Comparison of ENCODE assay signal across 21 cellular contexts in the genomic region with DNA sequence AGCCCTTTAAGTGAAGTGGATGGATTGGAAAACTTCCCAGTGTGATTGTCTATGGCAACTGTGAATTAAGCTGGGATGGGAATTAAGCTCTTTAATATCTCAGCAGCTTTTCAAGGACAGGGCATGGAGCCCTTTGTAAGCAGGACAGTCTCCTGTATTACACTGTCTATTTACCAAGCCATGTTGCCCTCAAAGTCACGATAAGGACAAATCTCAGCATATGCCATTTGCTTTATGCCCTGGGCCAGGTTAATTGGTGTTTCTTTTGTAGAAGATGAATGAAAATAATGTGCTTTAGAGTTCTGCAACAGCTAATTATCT. TPM values are rescaled to one million over a fixed set of nuclear protein-coding genes. Genes with fewer than 3 reads are reported as not detected.
DNase-seq lines count a peak whose midpoint lies in the region; ATAC-seq and TF ChIP-seq lines count a peak whose summit lies in the region.
"Had no signal": no experiment of that assay in that cellular context is flagged by ENCODE, and none has a peak within 500 bp of the region (broad histone marks: within the 10 kb centered on the region; RNA-seq: fewer than 3 reads in every experiment).

No MANE protein-coding gene starts in this region.

- intact Hi-C loops in Right ventricle myocardium inferior (cut with DNase I), result no loop called here
- intact Hi-C loops in activated T-helper 1 cell treated with anti-CD3 and anti-CD28 coated beads, Interleukin-12 subunit alpha, Interleukin-12 subunit beta, Interleukin-2, Interleukin-4 antibody, amounts not matched to agents 30 ng/mL and 10 ng/mL and 1 ng/mL, durations not matched to agents 14 hours and 24 hours and 36 hours (cut with micrococcal nuclease), result no loop called here

- no peaks in the 10 kb centered on the region for H3K27me3 Mint-ChIP-seq in activated T-helper 1 cell treated with anti-CD3 and anti-CD28 coated beads, Interleukin-12 subunit alpha, Interleukin-12 subunit beta, Interleukin-2, Interleukin-4 antibody, amounts not matched to agents 30 ng/mL and 10 ng/mL and 1 ng/mL, durations not matched to agents 14 hours and 24 hours and 36 hours (ENCODE audit: insufficient read depth)
- H3K27me3 Mint-ChIP-seq in chondrocyte (ENCODE audit: low read depth), result no peaks in the 10 kb centered on the region
- H3K27me3 Mint-ChIP-seq: CD4-positive, alpha-beta T cell had no signal

- no peak overlapping the region for H3K27ac ChIP-seq in right atrium auricular region
- H3K27ac ChIP-seq: neural progenitor cell, spleen, vagina had no signal

- H3K27me3 ChIP-seq in right atrium auricular region, result no peaks in the 10 kb centered on the region
- H3K27me3 ChIP-seq: neural progenitor cell, spleen, vagina had no signal

- H3K9me3 Mint-ChIP-seq in activated T-helper 1 cell treated with anti-CD3 and anti-CD28 coated beads, Interleukin-12 subunit alpha, Interleukin-12 subunit beta, Interleukin-2, Interleukin-4 antibody, amounts not matched to agents 30 ng/mL and 10 ng/mL and 1 ng/mL, durations not matched to agents 14 hours and 24 hours and 36 hours, result no peaks in the 10 kb centered on the region
- no peaks in the 10 kb centered on the region for H3K9me3 Mint-ChIP-seq in chondrocyte (ENCODE audit: low read depth)
- H3K9me3 Mint-ChIP-seq: CD4-positive, alpha-beta T cell; neural progenitor cell; T-helper 1 cell treated with Interleukin-12 subunit alpha and Interleukin-12 subunit beta and Interleukin-4 antibody, amounts not matched to agents 30 μg/mL and 1 μg/mL, for 36 hours had no signal

- no peaks in the 10 kb centered on the region for H3K4me1 ChIP-seq in right atrium auricular region
- H3K4me1 ChIP-seq: neural progenitor cell, vagina had no signal

- H3K9me3 ChIP-seq in right atrium auricular region, result no peaks in the 10 kb centered on the region
- H3K9me3 ChIP-seq: spleen, vagina had no signal

- DNase-seq in Right ventricle myocardium inferior (ENCODE audit: missing footprints), result no peak
- no peak for DNase-seq in right atrium auricular region (ENCODE audit: low spot score)
- peak; percentile 77 for DNase-seq in NCI-H1436 treated with DMSO at 0.1 percent for 48 hours (lab: John Stamatoyannopoulos, UW)
- peak; percentile 96 for DNase-seq in NCI-H69 (lab: John Stamatoyannopoulos, UW)
- no peak for DNase-seq in activated T-helper 1 cell treated with anti-CD3 and anti-CD28 coated beads, Interleukin-12 subunit alpha, Interleukin-12 subunit beta, Interleukin-2, Interleukin-4 antibody, amounts not matched to agents 30 ng/mL and 10 ng/mL and 1 ng/mL, durations not matched to agents 14 hours and 24 hours and 36 hours (ENCODE audit: low spot score)
- no peak for DNase-seq in chondrocyte (ENCODE audit: low spot score)
- DNase-seq: activated CD4-positive, alpha-beta T cell treated with anti-CD3 and anti-CD28 coated beads, Interleukin-2, amount 50 U/mL, for 48 hours; activated T-cell treated with anti-CD3 and anti-CD28 coated beads for 4 hours; CD4-positive, alpha-beta T cell; cerebellar nuclear complex; effector memory CD4-positive, alpha-beta T cell; glutamatergic neuron; NCI-H226; SHP77 treated with DMSO at 0.1 percent for 48 hours; spleen had no signal

- H3K27ac Mint-ChIP-seq in activated T-helper 1 cell treated with anti-CD3 and anti-CD28 coated beads, Interleukin-12 subunit alpha, Interleukin-12 subunit beta, Interleukin-2, Interleukin-4 antibody, amounts not matched to agents 30 ng/mL and 10 ng/mL and 1 ng/mL, durations not matched to agents 14 hours and 24 hours and 36 hours, result no peak overlapping the region
- H3K27ac Mint-ChIP-seq in chondrocyte (ENCODE audit: unreplicated experiment), result no peak overlapping the region
- H3K27ac Mint-ChIP-seq: neural progenitor cell; T-helper 1 cell treated with Interleukin-12 subunit alpha and Interleukin-12 subunit beta and Interleukin-4 antibody, amounts not matched to agents 30 μg/mL and 1 μg/mL, for 36 hours had no signal

- peaks cover 37% of the 10 kb centered on the region for H3K36me3 ChIP-seq in right atrium auricular region
- H3K36me3 ChIP-seq: neural progenitor cell had no signal

- peaks cover 53% of the 10 kb centered on the region for H3K36me3 Mint-ChIP-seq in activated T-helper 1 cell treated with anti-CD3 and anti-CD28 coated beads, Interleukin-12 subunit alpha, Interleukin-12 subunit beta, Interleukin-2, Interleukin-4 antibody, amounts not matched to agents 30 ng/mL and 10 ng/mL and 1 ng/mL, durations not matched to agents 14 hours and 24 hours and 36 hours (ENCODE audit: low read depth)
- H3K36me3 Mint-ChIP-seq in chondrocyte (ENCODE audit: low read depth), result peaks cover 24% of the 10 kb centered on the region

- TF ChIP-seq CTCF in right atrium auricular region (IDR thresholded peaks at IDR 0.05), result no peak
- no peak for TF ChIP-seq CTCF in chondrocyte (IDR thresholded peaks at IDR 0.05)

- no peak overlapping the region for H3K4me3 ChIP-seq in right atrium auricular region
- H3K4me3 ChIP-seq: neural progenitor cell, spleen, vagina had no signal

- ATAC-seq in Right ventricle myocardium inferior (peak; percentile 31), GM18520 (IDR thresholded peaks at IDR 0.05; ENCODE audit: unreplicated experiment) (no peak), GM21447 (IDR thresholded peaks at IDR 0.05; ENCODE audit: unreplicated experiment) (no peak)

- H3K4me3 Mint-ChIP-seq in activated T-helper 1 cell treated with anti-CD3 and anti-CD28 coated beads, Interleukin-12 subunit alpha, Interleukin-12 subunit beta, Interleukin-2, Interleukin-4 antibody, amounts not matched to agents 30 ng/mL and 10 ng/mL and 1 ng/mL, durations not matched to agents 14 hours and 24 hours and 36 hours, result no peak overlapping the region
- H3K4me3 Mint-ChIP-seq in chondrocyte (ENCODE audit: unreplicated experiment), result no peak overlapping the region
- H3K4me3 Mint-ChIP-seq: CD4-positive, alpha-beta T cell; neural progenitor cell; T-helper 1 cell treated with Interleukin-12 subunit alpha and Interleukin-12 subunit beta and Interleukin-4 antibody, amounts not matched to agents 30 μg/mL and 1 μg/mL, for 36 hours had no signal

- H3K4me1 Mint-ChIP-seq in activated T-helper 1 cell treated with anti-CD3 and anti-CD28 coated beads, Interleukin-12 subunit alpha, Interleukin-12 subunit beta, Interleukin-2, Interleukin-4 antibody, amounts not matched to agents 30 ng/mL and 10 ng/mL and 1 ng/mL, durations not matched to agents 14 hours and 24 hours and 36 hours (ENCODE audit: low read depth), result peaks cover 5% of the 10 kb centered on the region
- peaks cover 19% of the 10 kb centered on the region for H3K4me1 Mint-ChIP-seq in chondrocyte (ENCODE audit: low read depth)
- H3K4me1 Mint-ChIP-seq: neural progenitor cell had no signal

RNA-seq across cellular contexts. Expression of gene UTP25, which starts 17.6 kb away (rescaled TPM):
- 2.6 TPM for total RNA-seq in Right ventricle myocardium inferior
- 1 to 10 TPM; 2.8 to 3.9 TPM for total RNA-seq in right atrium auricular region
- 17.7 and 18.3 TPM in 2 replicates for total RNA-seq in activated T-helper 1 cell treated with anti-CD3 and anti-CD28 coated beads, Interleukin-12 subunit alpha, Interleukin-12 subunit beta, Interleukin-2, Interleukin-4 antibody, amounts not matched to agents 30 ng/mL and 10 ng/mL and 1 ng/mL, durations not matched to agents 14 hours and 24 hours and 36 hours
- 5.5 to 7.4 TPM (median 6.4 TPM) in 3 replicates for total RNA-seq in chondrocyte

RNA-seq across cellular contexts. Expression of gene IRF6, which starts 39.4 kb away (rescaled TPM):
- total RNA-seq in Right ventricle myocardium inferior (29.7 TPM), right atrium auricular region (10 to 100 TPM; 30.4 to 32.6 TPM), chondrocyte (0.13 to 0.25 TPM in 2 of 3 replicates, not detected in the other)
- total RNA-seq in activated T-helper 1 cell treated with anti-CD3 and anti-CD28 coated beads, Interleukin-12 subunit alpha, Interleukin-12 subunit beta, Interleukin-2, Interleukin-4 antibody, amounts not matched to agents 30 ng/mL and 10 ng/mL and 1 ng/mL, durations not matched to agents 14 hours and 24 hours and 36 hours, result 0.16 and 0.17 TPM in 2 replicates
- total RNA-seq: OCI-LY7 had no signal

Comparison
In these comparisons a context has a peak if more than half of its experiments do, and no peak if none do; other contexts are left out.
1. DNase-seq: peak in NCI-H1436 treated with DMSO at 0.1 percent for 48 hours (single experiment) and NCI-H69 (single experiment); none in Right ventricle myocardium inferior (single experiment), right atrium auricular region (single experiment), activated T-helper 1 cell treated with anti-CD3 and anti-CD28 coated beads, Interleukin-12 subunit alpha, Interleukin-12 subunit beta, Interleukin-2, Interleukin-4 antibody, amounts not matched to agents 30 ng/mL and 10 ng/mL and 1 ng/mL, durations not matched to agents 14 hours and 24 hours and 36 hours (single experiment) and chondrocyte (single experiment).
2. RNA of gene IRF6, which starts 39.4 kb away (total RNA-seq): 30.4 to 32.6 TPM in right atrium auricular region and 29.7 TPM in Right ventricle myocardium inferior (single experiment); 0.13 to 0.25 TPM in chondrocyte and 0.16 to 0.17 TPM in activated T-helper 1 cell treated with anti-CD3 and anti-CD28 coated beads, Interleukin-12 subunit alpha, Interleukin-12 subunit beta, Interleukin-2, Interleukin-4 antibody, amounts not matched to agents 30 ng/mL and 10 ng/mL and 1 ng/mL, durations not matched to agents 14 hours and 24 hours and 36 hours; every median in the first group is over 10 times any median in the second.